In the genomic region with DNA sequence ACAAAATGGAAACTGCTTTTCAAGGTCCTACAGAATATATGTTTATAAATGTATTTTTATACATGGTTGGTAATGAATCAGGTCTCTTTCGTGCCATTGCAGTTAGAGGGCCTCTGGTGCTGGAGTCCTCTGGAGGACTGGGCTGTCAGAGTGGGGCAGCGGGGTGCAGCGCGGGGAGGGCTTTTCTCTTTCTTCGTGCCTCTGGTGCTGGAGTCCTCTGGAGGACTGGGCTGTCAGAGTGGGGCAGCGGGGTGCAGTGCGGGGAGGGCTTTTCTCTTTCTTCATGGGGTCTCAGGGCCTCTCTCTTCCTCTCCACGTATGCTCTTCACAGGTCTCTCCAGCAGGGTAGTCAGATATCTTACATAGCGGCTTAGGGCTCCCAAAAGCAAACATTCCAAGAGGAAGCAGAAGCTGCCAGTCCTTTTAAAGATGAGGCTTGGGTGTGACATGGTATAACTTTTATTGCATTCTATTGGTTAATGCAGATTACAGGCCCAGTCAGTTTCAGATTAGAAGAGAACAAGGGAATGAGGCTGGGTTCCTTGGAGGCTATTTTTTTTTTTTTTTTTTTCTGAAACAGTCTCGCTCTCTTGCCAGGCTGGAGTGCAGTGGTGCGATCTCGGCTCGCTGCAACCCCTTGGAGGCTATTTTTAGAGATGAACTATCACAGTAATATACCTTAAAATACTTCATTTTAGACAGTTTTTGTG, we compare ENCODE assay signal across 14 cellular contexts. TPM values are rescaled to one million over a fixed set of nuclear protein-coding genes. Genes with fewer than 3 reads are reported as not detected.
A peak's percentile ranks its signal among the peaks of the same experiment; 100 is the strongest.
DNase-seq lines count a peak whose midpoint lies in the region; ATAC-seq and TF ChIP-seq lines count a peak whose summit lies in the region.
"Had no signal": no experiment of that assay in that cellular context is flagged by ENCODE, and none has a peak within 500 bp of the region (broad histone marks: within the 10 kb centered on the region; RNA-seq: fewer than 3 reads in every experiment).

No MANE protein-coding gene starts in this region.

- no peaks in the 10 kb centered on the region for H3K9me3 ChIP-seq in lung (ENCODE audit: control insufficient read depth in 2 of 2, insufficient read depth in 1 of 2, low read length in 1 of 2)
- no peaks in the 10 kb centered on the region for H3K9me3 ChIP-seq in tibial nerve
- H3K9me3 ChIP-seq: colonic mucosa had no signal

- peak overlapping the region; percentile 3 to 82 for H3K27ac ChIP-seq in lung (ENCODE audit: low read depth in 1 of 2, low read length in 1 of 2)
- H3K27ac ChIP-seq in tibial nerve = peak overlapping the region in 2 of 4 donors; percentile 65 to 75

- peaks cover 10 to 12% of the 10 kb centered on the region in 2 donors for H3K4me1 ChIP-seq in lung (ENCODE audit: control insufficient read depth in 2 of 2, insufficient read depth in 2 of 2, low read length in 2 of 2)
- H3K4me1 ChIP-seq in tibial nerve = peaks cover 0 to 59% (median 31%) of the 10 kb centered on the region in 4 donors
- H3K4me1 ChIP-seq: colonic mucosa had no signal

- TF ChIP-seq POLR2A in tibial nerve (IDR thresholded peaks at IDR 0.05) = no peak

- in situ Hi-C loops in astrocyte of the cerebellum (cut with HindIII; ENCODE audit: low sequenced_read_pairs) = no loop called here

- H3K36me3 ChIP-seq in lung (ENCODE audit: control insufficient read depth in 2 of 2, insufficient read depth in 2 of 2, low read length in 2 of 2) (no peaks in the 10 kb centered on the region), tibial nerve (peaks cover 0 to 16% (median 0%) of the 10 kb centered on the region in 3 donors)
- H3K36me3 ChIP-seq: colonic mucosa had no signal

- ATAC-seq in HG03432 (IDR thresholded peaks at IDR 0.05; ENCODE audit: unreplicated experiment) = peak; percentile 18
- no peak for ATAC-seq in lung (ENCODE audit: insufficient read depth, low FRiP score)
- no peak for ATAC-seq in HG03135 (IDR thresholded peaks at IDR 0.05; ENCODE audit: unreplicated experiment)
- ATAC-seq: activated CD4-positive, alpha-beta T cell treated with anti-CD3 and anti-CD28 coated beads for 36 hours; left lobe of liver had no signal

- H3K27me3 ChIP-seq in lung (ENCODE audit: control insufficient read depth, insufficient read depth) (no peaks in the 10 kb centered on the region), tibial nerve (no peaks in the 10 kb centered on the region)
- H3K27me3 ChIP-seq: colonic mucosa had no signal

- TF ChIP-seq CTCF in astrocyte of the cerebellum (IDR thresholded peaks at IDR 0.05; ENCODE audit: low read depth, low read length, missing control alignments) (peak; percentile 1), lung (IDR thresholded peaks at IDR 0.05; ENCODE audit: control extremely low read depth, extremely low read depth) (no peak), tibial nerve (IDR thresholded peaks at IDR 0.05) (no peak)

- no peak for TF ChIP-seq EP300 in tibial nerve (IDR thresholded peaks at IDR 0.05)

- DNase-seq in CD1c-positive myeloid dendritic cell (ENCODE audit: extremely low spot score) (peak; percentile 21), astrocyte of the cerebellum (ENCODE audit: low read depth) (no peak), lung (ENCODE audit: low spot score) (no peak), DMS153 (lab: John Stamatoyannopoulos, UW) (no peak), NCI-H2107 (lab: John Stamatoyannopoulos, UW) (no peak), tibial nerve (ENCODE audit: low spot score in 2 of 2) (no peak)
- DNase-seq: activated CD4-positive, alpha-beta T cell treated with anti-CD3 and anti-CD28 coated beads for 36 hours; CD4-positive, alpha-beta T cell; colonic mucosa; NCI-H69; stimulated activated CD4-positive, alpha-beta T cell treated with anti-CD3 and anti-CD28 coated beads, Interleukin-1b, Interleukin-23, amount 100 ng/mL, for 48 hours had no signal

- H3K4me3 ChIP-seq in astrocyte of the cerebellum (ENCODE audit: low read depth, low read length) (no peak overlapping the region), lung (no peak overlapping the region), tibial nerve (no peak overlapping the region)
- H3K4me3 ChIP-seq: colonic mucosa had no signal

- WGBS in lung, 2 donors = 78% methylated on average over 13 of the region's 13 CpGs
- WGBS in tibial nerve, 2 donors = 76 to 81% methylated on average over 13 of the region's 13 CpGs

RNA-seq across cellular contexts. Expression of gene SDCCAG8, which starts 13.1 kb away (rescaled TPM):
- 10 to 100 TPM; 67.3 to 96.7 TPM for total RNA-seq in lung
- polyA plus RNA-seq in lung = 10 to 100 TPM; 25.4 to 29.1 TPM
- 10 to 100 TPM; 39.0 to 86.5 (median 56.0) TPM for total RNA-seq in tibial nerve

RNA-seq across cellular contexts. Expression of gene CEP170, which starts 13.8 kb away (rescaled TPM):
- total RNA-seq in lung = 100 to 1,000 TPM in 1 of 2 donors, 10 to 100 TPM in 1; 87.1 to 113 TPM
- polyA plus RNA-seq in lung = 10 to 100 TPM; 24.2 to 24.5 TPM
- total RNA-seq in tibial nerve = 10 to 100 TPM; 43.7 to 91.8 (median 76.7) TPM
